Comparison of ENCODE assay signal across 8 cellular contexts in the genomic region with DNA sequence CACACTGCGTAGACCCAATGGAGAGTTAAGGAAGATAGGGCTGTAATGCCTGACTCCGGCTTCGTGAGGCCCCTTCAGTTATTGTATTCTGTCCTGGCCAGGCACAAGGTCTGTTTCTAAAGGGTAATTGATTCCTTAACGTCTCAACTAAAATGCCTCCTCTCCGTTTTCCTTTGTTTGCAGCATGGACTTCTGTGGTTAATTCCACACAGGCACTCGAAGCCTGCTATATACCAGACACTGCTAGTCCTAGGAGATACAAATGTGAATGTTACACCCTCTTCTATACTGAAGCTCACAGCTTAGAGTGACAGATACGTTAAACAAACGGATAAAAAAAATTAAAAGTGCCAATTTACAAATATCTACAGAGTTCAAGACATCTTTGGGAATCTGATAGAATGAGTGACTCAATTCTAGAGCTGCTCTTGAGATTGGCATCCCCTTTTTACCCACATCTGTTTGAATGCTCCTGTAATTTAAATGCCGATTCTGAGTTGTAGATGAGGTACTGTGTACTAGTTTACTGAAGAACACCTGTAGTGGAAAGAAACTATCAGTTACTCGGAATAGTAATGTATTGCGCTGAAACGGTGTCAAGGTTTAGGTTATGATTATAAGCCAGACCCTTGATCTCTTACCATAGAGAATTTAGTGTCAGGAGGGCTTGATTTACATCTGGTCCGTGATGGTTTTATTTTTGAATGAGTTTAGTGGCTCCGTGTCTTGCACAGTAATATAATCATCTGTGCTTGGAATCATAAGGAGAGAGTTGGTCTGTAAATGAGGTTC. TPM values are rescaled to one million over a fixed set of nuclear protein-coding genes. Genes with fewer than 3 reads are reported as not detected.
A peak's percentile ranks its signal among the peaks of the same experiment; 100 is the strongest.
DNase-seq lines count a peak whose midpoint lies in the region; ATAC-seq lines count a peak whose summit lies in the region.

No MANE protein-coding gene starts in this region.

- peak overlapping the region; percentile 75 for H3K4me3 ChIP-seq in thymus (ENCODE audit: low read length)

- H3K27me3 ChIP-seq in layer of hippocampus (ENCODE audit: control insufficient read depth, insufficient read depth, low read length) (no peaks in the 10 kb centered on the region), thymus (ENCODE audit: control insufficient read depth, insufficient read depth) (no peaks in the 10 kb centered on the region)

- peak; percentile 7 for ATAC-seq in GM18517 (IDR thresholded peaks at IDR 0.05; ENCODE audit: unreplicated experiment)
- ATAC-seq in HG03135 (IDR thresholded peaks at IDR 0.05; ENCODE audit: unreplicated experiment) = peak; percentile 14
- peak; percentile 8 for ATAC-seq in activated naive CD8-positive, alpha-beta T cell treated with anti-CD3 and anti-CD28 coated beads, Interleukin-2, amount 50 U/mL, for 24 hours
- ATAC-seq in HG02970 (IDR thresholded peaks at IDR 0.05; ENCODE audit: low FRiP score, unreplicated experiment) = no peak

- peak overlapping the region; percentile 96 for H3K27ac Mint-ChIP-seq in activated naive CD8-positive, alpha-beta T cell treated with anti-CD3 and anti-CD28 coated beads, Interleukin-2, amount 50 U/mL, for 24 hours

- H3K27me3 Mint-ChIP-seq in activated naive CD8-positive, alpha-beta T cell treated with anti-CD3 and anti-CD28 coated beads, Interleukin-2, amount 50 U/mL, for 24 hours = peaks cover 1% of the 10 kb centered on the region

- WGBS in thymus = 3% methylated on average over 14 of the region's 14 CpGs

- H3K27ac ChIP-seq in layer of hippocampus (ENCODE audit: low read depth, low read length) = peak overlapping the region; percentile 80
- peak overlapping the region; percentile 93 for H3K27ac ChIP-seq in thymus (ENCODE audit: low read depth)

- H3K9me3 ChIP-seq in thymus (ENCODE audit: control insufficient read depth) = no peaks in the 10 kb centered on the region

- H3K4me1 Mint-ChIP-seq in activated naive CD8-positive, alpha-beta T cell treated with anti-CD3 and anti-CD28 coated beads, Interleukin-2, amount 50 U/mL, for 24 hours = peaks cover 68% of the 10 kb centered on the region

- peaks cover 4% of the 10 kb centered on the region for H3K36me3 ChIP-seq in thymus (ENCODE audit: control insufficient read depth, insufficient read depth)

- DNase-seq in activated naive CD8-positive, alpha-beta T cell treated with anti-CD3 and anti-CD28 coated beads, Interleukin-2, amount 50 U/mL, for 24 hours = no peak
- no peak for DNase-seq in NCI-H510A (lab: John Stamatoyannopoulos, UW)
- DNase-seq in HuH-7 (ENCODE audit: low spot score) = no peak

- H3K4me1 ChIP-seq in thymus (ENCODE audit: control insufficient read depth, insufficient read depth, low read length) = peaks cover 35% of the 10 kb centered on the region

- H3K4me3 Mint-ChIP-seq in activated naive CD8-positive, alpha-beta T cell treated with anti-CD3 and anti-CD28 coated beads, Interleukin-2, amount 50 U/mL, for 24 hours = peak overlapping the region; percentile 98

- peaks cover 28% of the 10 kb centered on the region for H3K36me3 Mint-ChIP-seq in activated naive CD8-positive, alpha-beta T cell treated with anti-CD3 and anti-CD28 coated beads, Interleukin-2, amount 50 U/mL, for 24 hours (ENCODE audit: low read depth)

- no peaks in the 10 kb centered on the region for H3K9me3 Mint-ChIP-seq in activated naive CD8-positive, alpha-beta T cell treated with anti-CD3 and anti-CD28 coated beads, Interleukin-2, amount 50 U/mL, for 24 hours

RNA-seq across cellular contexts. Expression of a gene that starts 0.8 kb away (rescaled TPM):
- 206 TPM for polyA plus RNA-seq in thymus
